In the genomic region with DNA sequence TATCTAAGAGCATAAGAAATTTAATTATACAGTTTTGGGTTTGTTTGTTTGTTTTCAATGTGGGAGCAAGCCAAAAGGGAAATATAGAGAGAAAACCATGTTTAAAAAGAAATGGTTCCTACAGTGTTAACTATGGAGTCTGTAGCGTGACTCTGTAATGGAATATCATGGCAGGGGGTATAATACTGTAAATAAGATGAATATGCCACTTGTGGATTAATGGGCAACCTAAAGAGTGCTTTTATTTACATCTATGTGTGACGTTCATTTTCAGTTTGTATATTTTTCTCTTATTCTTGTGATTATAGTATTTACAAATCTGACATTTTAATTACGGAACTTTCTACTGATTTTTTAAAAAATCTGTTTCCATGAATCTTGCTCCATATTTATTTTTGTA, we compare ENCODE assay signal across 1 cellular context.
TF ChIP-seq lines count a peak whose summit lies in the region.

No MANE protein-coding gene starts in this region.

TF ChIP-seq in HEK293, 187 proteins besides CTCF, POLR2A, EP300 and RAD21 (continued from another document and continues in another):
- TF ChIP-seq ZNF660 (tag by site-specific recombination; IDR thresholded peaks at IDR 0.05) (no peak), ZNF549 (tag by site-specific recombination; IDR thresholded peaks at IDR 0.05) (no peak), PRDM1 (tag by site-specific recombination; IDR thresholded peaks at IDR 0.05) (no peak), SCRT1 (tag by site-specific recombination; IDR thresholded peaks at IDR 0.05; ENCODE audit: borderline replicate concordance) (peak; percentile 88), ZNF37A (tag by site-specific recombination; IDR thresholded peaks at IDR 0.05) (no peak), ZNF513 (tag by site-specific recombination; IDR thresholded peaks at IDR 0.05) (no peak), ZNF792 (tag by site-specific recombination; IDR thresholded peaks at IDR 0.05) (no peak), ZNF416 (tag by site-specific recombination; IDR thresholded peaks at IDR 0.05) (no peak), ZNF48 (tag by site-specific recombination; IDR thresholded peaks at IDR 0.05) (no peak), ZNF274 (IDR thresholded peaks at IDR 0.05; ENCODE audit: low read length) (no peak), ZNF274 (tag by site-specific recombination; IDR thresholded peaks at IDR 0.05; ENCODE audit: borderline replicate concordance) (no peak), ZNF501 (tag by site-specific recombination; IDR thresholded peaks at IDR 0.05) (no peak), PRDM4 (tag by site-specific recombination; IDR thresholded peaks at IDR 0.05) (no peak), ZNF311 (tag by site-specific recombination; IDR thresholded peaks at IDR 0.05; ENCODE audit: borderline replicate concordance) (no peak), ZNF341 (tag by site-specific recombination; IDR thresholded peaks at IDR 0.05; ENCODE audit: low read depth) (no peak), KLF1 (tag by site-specific recombination; IDR thresholded peaks at IDR 0.05) (no peak), ATF2 (tag by site-specific recombination; IDR thresholded peaks at IDR 0.05; ENCODE audit: low read depth) (no peak), REPIN1 (tag by site-specific recombination; IDR thresholded peaks at IDR 0.05; ENCODE audit: low read depth) (no peak), KLF10 (tag by site-specific recombination; IDR thresholded peaks at IDR 0.05) (no peak), ZNF292 (tag by site-specific recombination; IDR thresholded peaks at IDR 0.05; ENCODE audit: borderline replicate concordance, low read depth) (no peak), ZEB2 (tag by site-specific recombination; IDR thresholded peaks at IDR 0.05) (0 out of 2 replicates have a peak, but pooled peaks have one; percentile 41), ZNF629 (tag by site-specific recombination; IDR thresholded peaks at IDR 0.05) (peak; percentile 74), HOXD13 (CRISPR knock-in tag; IDR thresholded peaks at IDR 0.05; ENCODE audit: borderline replicate concordance) (no peak), SP2 (tag by site-specific recombination; IDR thresholded peaks at IDR 0.05) (no peak), ZNF777 (tag by site-specific recombination; IDR thresholded peaks at IDR 0.05; ENCODE audit: borderline replicate concordance) (no peak), SCRT2 (tag by site-specific recombination; IDR thresholded peaks at IDR 0.05) (peak; percentile 92), ZBTB21 (tag by site-specific recombination; IDR thresholded peaks at IDR 0.05) (no peak), WT1 (tag by site-specific recombination; IDR thresholded peaks at IDR 0.05) (peak; percentile 73)
- TF ChIP-seq, protein P1, sequence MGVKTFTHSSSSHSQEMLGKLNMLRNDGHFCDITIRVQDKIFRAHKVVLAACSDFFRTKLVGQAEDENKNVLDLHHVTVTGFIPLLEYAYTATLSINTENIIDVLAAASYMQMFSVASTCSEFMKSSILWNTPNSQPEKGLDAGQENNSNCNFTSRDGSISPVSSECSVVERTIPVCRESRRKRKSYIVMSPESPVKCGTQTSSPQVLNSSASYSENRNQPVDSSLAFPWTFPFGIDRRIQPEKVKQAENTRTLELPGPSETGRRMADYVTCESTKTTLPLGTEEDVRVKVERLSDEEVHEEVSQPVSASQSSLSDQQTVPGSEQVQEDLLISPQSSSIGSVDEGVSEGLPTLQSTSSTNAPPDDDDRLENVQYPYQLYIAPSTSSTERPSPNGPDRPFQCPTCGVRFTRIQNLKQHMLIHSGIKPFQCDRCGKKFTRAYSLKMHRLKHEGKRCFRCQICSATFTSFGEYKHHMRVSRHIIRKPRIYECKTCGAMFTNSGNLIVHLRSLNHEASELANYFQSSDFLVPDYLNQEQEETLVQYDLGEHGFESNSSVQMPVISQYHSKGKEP (tag by site-specific recombination; IDR thresholded peaks at IDR 0.05), result 0 out of 2 replicates have a peak, but pooled peaks have one; percentile 5
- TF ChIP-seq, protein P2, sequence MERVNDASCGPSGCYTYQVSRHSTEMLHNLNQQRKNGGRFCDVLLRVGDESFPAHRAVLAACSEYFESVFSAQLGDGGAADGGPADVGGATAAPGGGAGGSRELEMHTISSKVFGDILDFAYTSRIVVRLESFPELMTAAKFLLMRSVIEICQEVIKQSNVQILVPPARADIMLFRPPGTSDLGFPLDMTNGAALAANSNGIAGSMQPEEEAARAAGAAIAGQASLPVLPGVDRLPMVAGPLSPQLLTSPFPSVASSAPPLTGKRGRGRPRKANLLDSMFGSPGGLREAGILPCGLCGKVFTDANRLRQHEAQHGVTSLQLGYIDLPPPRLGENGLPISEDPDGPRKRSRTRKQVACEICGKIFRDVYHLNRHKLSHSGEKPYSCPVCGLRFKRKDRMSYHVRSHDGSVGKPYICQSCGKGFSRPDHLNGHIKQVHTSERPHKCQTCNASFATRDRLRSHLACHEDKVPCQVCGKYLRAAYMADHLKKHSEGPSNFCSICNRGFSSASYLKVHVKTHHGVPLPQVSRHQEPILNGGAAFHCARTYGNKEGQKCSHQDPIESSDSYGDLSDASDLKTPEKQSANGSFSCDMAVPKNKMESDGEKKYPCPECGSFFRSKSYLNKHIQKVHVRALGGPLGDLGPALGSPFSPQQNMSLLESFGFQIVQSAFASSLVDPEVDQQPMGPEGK (tag by site-specific recombination; IDR thresholded peaks at IDR 0.05), result 0 out of 2 replicates have a peak, but pooled peaks have one; percentile 26
- TF ChIP-seq, protein P3, sequence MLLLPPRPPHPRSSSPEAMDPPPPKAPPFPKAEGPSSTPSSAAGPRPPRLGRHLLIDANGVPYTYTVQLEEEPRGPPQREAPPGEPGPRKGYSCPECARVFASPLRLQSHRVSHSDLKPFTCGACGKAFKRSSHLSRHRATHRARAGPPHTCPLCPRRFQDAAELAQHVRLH (tag by site-specific recombination; IDR thresholded peaks at IDR 0.05), result no peak
- TF ChIP-seq, protein P4, sequence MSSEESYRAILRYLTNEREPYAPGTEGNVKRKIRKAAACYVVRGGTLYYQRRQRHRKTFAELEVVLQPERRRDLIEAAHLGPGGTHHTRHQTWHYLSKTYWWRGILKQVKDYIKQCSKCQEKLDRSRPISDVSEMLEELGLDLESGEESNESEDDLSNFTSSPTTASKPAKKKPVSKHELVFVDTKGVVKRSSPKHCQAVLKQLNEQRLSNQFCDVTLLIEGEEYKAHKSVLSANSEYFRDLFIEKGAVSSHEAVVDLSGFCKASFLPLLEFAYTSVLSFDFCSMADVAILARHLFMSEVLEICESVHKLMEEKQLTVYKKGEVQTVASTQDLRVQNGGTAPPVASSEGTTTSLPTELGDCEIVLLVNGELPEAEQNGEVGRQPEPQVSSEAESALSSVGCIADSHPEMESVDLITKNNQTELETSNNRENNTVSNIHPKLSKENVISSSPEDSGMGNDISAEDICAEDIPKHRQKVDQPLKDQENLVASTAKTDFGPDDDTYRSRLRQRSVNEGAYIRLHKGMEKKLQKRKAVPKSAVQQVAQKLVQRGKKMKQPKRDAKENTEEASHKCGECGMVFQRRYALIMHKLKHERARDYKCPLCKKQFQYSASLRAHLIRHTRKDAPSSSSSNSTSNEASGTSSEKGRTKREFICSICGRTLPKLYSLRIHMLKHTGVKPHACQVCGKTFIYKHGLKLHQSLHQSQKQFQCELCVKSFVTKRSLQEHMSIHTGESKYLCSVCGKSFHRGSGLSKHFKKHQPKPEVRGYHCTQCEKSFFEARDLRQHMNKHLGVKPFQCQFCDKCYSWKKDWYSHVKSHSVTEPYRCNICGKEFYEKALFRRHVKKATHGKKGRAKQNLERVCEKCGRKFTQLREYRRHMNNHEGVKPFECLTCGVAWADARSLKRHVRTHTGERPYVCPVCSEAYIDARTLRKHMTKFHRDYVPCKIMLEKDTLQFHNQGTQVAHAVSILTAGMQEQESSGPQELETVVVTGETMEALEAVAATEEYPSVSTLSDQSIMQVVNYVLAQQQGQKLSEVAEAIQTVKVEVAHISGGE (tag by site-specific recombination; conservative IDR thresholded peaks at IDR 0.05; ENCODE audit: low read depth), result no peak
- TF ChIP-seq, protein P5, sequence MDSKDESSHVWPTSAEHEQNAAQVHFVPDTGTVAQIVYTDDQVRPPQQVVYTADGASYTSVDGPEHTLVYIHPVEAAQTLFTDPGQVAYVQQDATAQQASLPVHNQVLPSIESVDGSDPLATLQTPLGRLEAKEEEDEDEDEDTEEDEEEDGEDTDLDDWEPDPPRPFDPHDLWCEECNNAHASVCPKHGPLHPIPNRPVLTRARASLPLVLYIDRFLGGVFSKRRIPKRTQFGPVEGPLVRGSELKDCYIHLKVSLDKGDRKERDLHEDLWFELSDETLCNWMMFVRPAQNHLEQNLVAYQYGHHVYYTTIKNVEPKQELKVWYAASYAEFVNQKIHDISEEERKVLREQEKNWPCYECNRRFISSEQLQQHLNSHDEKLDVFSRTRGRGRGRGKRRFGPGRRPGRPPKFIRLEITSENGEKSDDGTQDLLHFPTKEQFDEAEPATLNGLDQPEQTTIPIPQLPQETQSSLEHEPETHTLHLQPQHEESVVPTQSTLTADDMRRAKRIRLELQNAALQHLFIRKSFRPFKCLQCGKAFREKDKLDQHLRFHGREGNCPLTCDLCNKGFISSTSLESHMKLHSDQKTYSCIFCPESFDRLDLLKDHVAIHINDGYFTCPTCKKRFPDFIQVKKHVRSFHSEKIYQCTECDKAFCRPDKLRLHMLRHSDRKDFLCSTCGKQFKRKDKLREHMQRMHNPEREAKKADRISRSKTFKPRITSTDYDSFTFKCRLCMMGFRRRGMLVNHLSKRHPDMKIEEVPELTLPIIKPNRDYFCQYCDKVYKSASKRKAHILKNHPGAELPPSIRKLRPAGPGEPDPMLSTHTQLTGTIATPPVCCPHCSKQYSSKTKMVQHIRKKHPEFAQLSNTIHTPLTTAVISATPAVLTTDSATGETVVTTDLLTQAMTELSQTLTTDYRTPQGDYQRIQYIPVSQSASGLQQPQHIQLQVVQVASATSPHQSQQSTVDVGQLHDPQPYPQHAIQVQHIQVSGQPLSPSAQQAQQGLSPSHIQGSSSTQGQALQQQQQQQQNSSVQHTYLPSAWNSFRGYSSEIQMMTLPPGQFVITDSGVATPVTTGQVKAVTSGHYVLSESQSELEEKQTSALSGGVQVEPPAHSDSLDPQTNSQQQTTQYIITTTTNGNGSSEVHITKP (tag by site-specific recombination; IDR thresholded peaks at IDR 0.05), result no peak
- TF ChIP-seq, protein P6, sequence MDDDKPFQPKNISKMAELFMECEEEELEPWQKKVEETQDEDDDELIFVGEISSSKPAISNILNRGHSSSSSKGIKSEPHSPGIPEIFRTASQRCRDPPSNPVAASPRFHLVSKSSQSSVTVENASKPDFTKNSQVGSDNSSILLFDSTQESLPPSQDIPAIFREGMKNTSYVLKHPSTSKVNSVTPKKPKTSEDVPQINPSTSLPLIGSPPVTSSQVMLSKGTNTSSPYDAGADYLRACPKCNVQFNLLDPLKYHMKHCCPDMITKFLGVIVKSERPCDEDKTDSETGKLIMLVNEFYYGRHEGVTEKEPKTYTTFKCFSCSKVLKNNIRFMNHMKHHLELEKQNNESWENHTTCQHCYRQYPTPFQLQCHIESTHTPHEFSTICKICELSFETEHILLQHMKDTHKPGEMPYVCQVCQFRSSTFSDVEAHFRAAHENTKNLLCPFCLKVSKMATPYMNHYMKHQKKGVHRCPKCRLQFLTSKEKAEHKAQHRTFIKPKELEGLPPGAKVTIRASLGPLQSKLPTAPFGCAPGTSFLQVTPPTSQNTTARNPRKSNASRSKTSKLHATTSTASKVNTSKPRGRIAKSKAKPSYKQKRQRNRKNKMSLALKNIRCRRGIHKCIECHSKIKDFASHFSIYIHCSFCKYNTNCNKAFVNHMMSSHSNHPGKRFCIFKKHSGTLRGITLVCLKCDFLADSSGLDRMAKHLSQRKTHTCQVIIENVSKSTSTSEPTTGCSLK (tag by site-specific recombination; IDR thresholded peaks at IDR 0.05), result no peak
- TF ChIP-seq, protein P7, sequence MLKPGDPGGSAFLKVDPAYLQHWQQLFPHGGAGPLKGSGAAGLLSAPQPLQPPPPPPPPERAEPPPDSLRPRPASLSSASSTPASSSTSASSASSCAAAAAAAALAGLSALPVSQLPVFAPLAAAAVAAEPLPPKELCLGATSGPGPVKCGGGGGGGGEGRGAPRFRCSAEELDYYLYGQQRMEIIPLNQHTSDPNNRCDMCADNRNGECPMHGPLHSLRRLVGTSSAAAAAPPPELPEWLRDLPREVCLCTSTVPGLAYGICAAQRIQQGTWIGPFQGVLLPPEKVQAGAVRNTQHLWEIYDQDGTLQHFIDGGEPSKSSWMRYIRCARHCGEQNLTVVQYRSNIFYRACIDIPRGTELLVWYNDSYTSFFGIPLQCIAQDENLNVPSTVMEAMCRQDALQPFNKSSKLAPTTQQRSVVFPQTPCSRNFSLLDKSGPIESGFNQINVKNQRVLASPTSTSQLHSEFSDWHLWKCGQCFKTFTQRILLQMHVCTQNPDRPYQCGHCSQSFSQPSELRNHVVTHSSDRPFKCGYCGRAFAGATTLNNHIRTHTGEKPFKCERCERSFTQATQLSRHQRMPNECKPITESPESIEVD (tag by site-specific recombination; IDR thresholded peaks at IDR 0.05), result peak; percentile 97
